ENCODE assay signal across 17 cellular contexts in genomic region chr5:160638141-160638742, GRCh38.
"Had no signal": no experiment of that assay in that cellular context is flagged by ENCODE, and none has a peak within 500 bp of the region (broad histone marks: within the 10 kb centered on the region; RNA-seq: fewer than 3 reads in every experiment).

No MANE protein-coding gene starts in this region.

- H3K27me3 ChIP-seq: esophagus squamous epithelium, neural progenitor cell, testis, vagina had no signal

- ATAC-seq: left ventricle myocardium superior; stimulated activated naive CD8-positive, alpha-beta T cell treated with anti-CD3 and anti-CD28 coated beads, Interleukin-15, amount 100 ng/mL, for 72 hours had no signal

- H3K4me2 ChIP-seq: neural progenitor cell had no signal

- H3K9me3 ChIP-seq: esophagus squamous epithelium, testis, vagina had no signal

- H3K9me3 Mint-ChIP-seq: activated CD4-positive, alpha-beta memory T cell treated with anti-CD3 and anti-CD28 coated beads for 36 hours; activated naive CD8-positive, alpha-beta T cell treated with anti-CD3 and anti-CD28 coated beads, Interleukin-2, amount 10 ng/mL, durations not matched to agents 7 days and 5 days; neural progenitor cell had no signal

- H3K79me2 ChIP-seq: parathyroid adenoma had no signal

- H3K4me3 ChIP-seq: esophagus squamous epithelium, neural progenitor cell, testis, vagina had no signal

- H3K36me3 ChIP-seq: esophagus squamous epithelium, neural progenitor cell, vagina had no signal

- H2AFZ ChIP-seq: neural progenitor cell, parathyroid adenoma had no signal

- H3K4me1 Mint-ChIP-seq: activated naive CD8-positive, alpha-beta T cell treated with anti-CD3 and anti-CD28 coated beads, Interleukin-2, amount 10 ng/mL, durations not matched to agents 7 days and 5 days; neural progenitor cell; stimulated activated naive CD8-positive, alpha-beta T cell treated with anti-CD3 and anti-CD28 coated beads, Interleukin-15, amount 100 ng/mL, for 72 hours had no signal

- H3K4me1 ChIP-seq: esophagus squamous epithelium, neural progenitor cell, parathyroid adenoma, vagina had no signal

- H3K36me3 Mint-ChIP-seq: activated CD4-positive, alpha-beta memory T cell treated with anti-CD3 and anti-CD28 coated beads for 36 hours; activated naive CD8-positive, alpha-beta T cell treated with anti-CD3 and anti-CD28 coated beads, Interleukin-2, amount 10 ng/mL, durations not matched to agents 7 days and 5 days; neural progenitor cell had no signal

- H3K27me3 Mint-ChIP-seq: activated naive CD8-positive, alpha-beta T cell treated with anti-CD3 and anti-CD28 coated beads, Interleukin-2, amount 10 ng/mL, durations not matched to agents 7 days and 5 days had no signal

- H3K27ac ChIP-seq: esophagus squamous epithelium, neural progenitor cell, parathyroid adenoma, vagina had no signal

- H3K27ac Mint-ChIP-seq: activated CD4-positive, alpha-beta memory T cell treated with anti-CD3 and anti-CD28 coated beads for 36 hours; activated naive CD8-positive, alpha-beta T cell treated with anti-CD3 and anti-CD28 coated beads, Interleukin-2, amount 10 ng/mL, durations not matched to agents 7 days and 5 days; neural progenitor cell had no signal

- H3K4me3 Mint-ChIP-seq: activated CD4-positive, alpha-beta memory T cell treated with anti-CD3 and anti-CD28 coated beads for 36 hours; activated naive CD8-positive, alpha-beta T cell treated with anti-CD3 and anti-CD28 coated beads, Interleukin-2, amount 10 ng/mL, durations not matched to agents 7 days and 5 days; neural progenitor cell; stimulated activated naive CD8-positive, alpha-beta T cell treated with anti-CD3 and anti-CD28 coated beads, Interleukin-15, amount 100 ng/mL, for 72 hours had no signal

- DNase-seq: activated CD4-positive, alpha-beta memory T cell treated with anti-CD3 and anti-CD28 coated beads for 36 hours; activated CD4-positive, CD25-positive, alpha-beta regulatory T cell treated with anti-CD3 and anti-CD28 coated beads, Interleukin-2, amount 50 U/mL, for 72 hours; activated gamma-delta T cell; activated naive CD8-positive, alpha-beta T cell treated with anti-CD3 and anti-CD28 coated beads, Interleukin-2, amount 10 ng/mL, durations not matched to agents 7 days and 5 days; activated T-cell treated with anti-CD3 and anti-CD28 coated beads, Interleukin-2, amount 50 U/mL, for 48 hours; anterior cingulate cortex; esophagus squamous epithelium; foreskin fibroblast; left ventricle myocardium superior; mesendoderm; stimulated activated CD4-positive, alpha-beta T cell treated with anti-CD3 and anti-CD28 coated beads, Interleukin-15, amount 100 ng/mL, for 24 hours; stimulated activated CD4-positive, alpha-beta T cell treated with anti-CD3 and anti-CD28 coated beads, Interleukin-4, amount 100 ng/mL, for 4 hours; stimulated activated naive CD8-positive, alpha-beta T cell treated with anti-CD3 and anti-CD28 coated beads, Interleukin-15, amount 100 ng/mL, for 72 hours; testis had no signal

- H3K9ac ChIP-seq: neural progenitor cell, parathyroid adenoma had no signal
